8 cellular contexts compared by ENCODE assay signal in genomic region chr7:5596046-5596895, GRCh38. TPM values are rescaled to one million over a fixed set of nuclear protein-coding genes. Genes with fewer than 3 reads are reported as not detected.
DNase-seq lines count a peak whose midpoint lies in the region; ATAC-seq and TF ChIP-seq lines count a peak whose summit lies in the region.

No MANE protein-coding gene starts in this region.

- H3K9ac ChIP-seq in Loucy (ENCODE audit: low read depth, low read length, poor library complexity, severe bottlenecking), result peak overlapping the region; percentile 96

- H3K4me1 ChIP-seq in Loucy (ENCODE audit: insufficient read depth, low read length, poor library complexity, severe bottlenecking) (peaks cover 33% of the 10 kb centered on the region), ectodermal cell (ENCODE audit: control insufficient read depth, insufficient read depth, low read length) (peaks cover 45% of the 10 kb centered on the region), mesodermal cell (ENCODE audit: control insufficient read depth, insufficient read depth, low read length, poor library complexity, severe bottlenecking) (peaks cover 33% of the 10 kb centered on the region)

- H3K27me3 ChIP-seq in Loucy (ENCODE audit: insufficient read depth, low read length, poor library complexity, severe bottlenecking) (peaks cover 4% of the 10 kb centered on the region), ectodermal cell (ENCODE audit: control insufficient read depth, insufficient read depth, low read length, poor library complexity, severe bottlenecking) (peaks cover 13% of the 10 kb centered on the region)

- TF ChIP-seq CTCF in Loucy (conservative IDR thresholded peaks at IDR 0.05; ENCODE audit: low read length), result no peak

- H3K4me3 ChIP-seq in Loucy (ENCODE audit: low read length, poor library complexity, severe bottlenecking) (peak overlapping the region; percentile 81), ectodermal cell (ENCODE audit: insufficient read depth, low read depth, low read length) (peak overlapping the region; percentile 91), mesodermal cell (ENCODE audit: extremely low read depth, insufficient read depth, low read length, poor library complexity, severe bottlenecking) (peak overlapping the region; percentile 89)

- H3F3A ChIP-seq in Loucy (ENCODE audit: low read depth), result peaks cover 4% of the 10 kb centered on the region; the same call in 1 of the 2 replicates

- no peak for ATAC-seq in GM21576 (IDR thresholded peaks at IDR 0.05; ENCODE audit: unreplicated experiment)

- no peaks in the 10 kb centered on the region for H3K36me3 ChIP-seq in Loucy (ENCODE audit: insufficient read depth, low read length)
- H3K36me3 ChIP-seq in ectodermal cell (ENCODE audit: control insufficient read depth, insufficient read depth, low read length), result no peaks in the 10 kb centered on the region
- H3K36me3 ChIP-seq in mesodermal cell (ENCODE audit: control insufficient read depth, insufficient read depth, low read length), result peaks cover 61% of the 10 kb centered on the region

- H3K27ac ChIP-seq in ectodermal cell (ENCODE audit: insufficient read depth, low read depth, low read length, poor library complexity, severe bottlenecking) (no peak overlapping the region), mesodermal cell (ENCODE audit: low read depth, low read length, severe bottlenecking) (peak overlapping the region; percentile 86)

- DNase-seq in ELF-1 (ENCODE audit: low read depth, low spot score), result peak; percentile 71
- DNase-seq in activated CD4-positive, alpha-beta T cell treated with anti-CD3 and anti-CD28 coated beads, Interleukin-2, amount 50 U/mL, for 4 hours, result peak; percentile 59 to 69
- DNase-seq in stimulated activated CD8-positive, alpha-beta memory T cell treated with anti-CD3 and anti-CD28 coated beads, Interleukin-2, amount 100 ng/mL, for 48 hours (ENCODE audit: low read depth in 2 of 2), result peak; percentile 71 to 76
- DNase-seq in NCI-H2081 (lab: John Stamatoyannopoulos, UW), result no peak

- H4K20me1 ChIP-seq in Loucy (ENCODE audit: insufficient read depth, low read length, poor library complexity, severe bottlenecking), result peaks cover 49% of the 10 kb centered on the region

- H3K9me2 ChIP-seq in Loucy (replicated peaks; ENCODE audit: low read depth, low read length), result no peaks in the 10 kb centered on the region

- H3K79me2 ChIP-seq in Loucy (ENCODE audit: insufficient read depth, low read length), result peaks cover 86% of the 10 kb centered on the region

- WGBS in ectodermal cell, 2 experiments, result 23 to 24% methylated on average over 24 of the region's 24 CpGs
- 19 to 24% methylated on average over 18 to 19 of the region's 24 CpGs for WGBS in mesodermal cell (ENCODE audit: insufficient coverage in 2 of 2), 2 experiments

- H2AFZ ChIP-seq in Loucy (ENCODE audit: low read length), result no peak overlapping the region

- H3K9me3 ChIP-seq in Loucy (ENCODE audit: insufficient read depth, low read depth, low read length), result no peaks in the 10 kb centered on the region
- H3K9me3 ChIP-seq in ectodermal cell (ENCODE audit: control insufficient read depth, low read length), result no peaks in the 10 kb centered on the region
- no peaks in the 10 kb centered on the region for H3K9me3 ChIP-seq in mesodermal cell (ENCODE audit: control insufficient read depth, low read length)

- H3K4me2 ChIP-seq in Loucy (ENCODE audit: low read depth, low read length, poor library complexity, severe bottlenecking), result peak overlapping the region; percentile 90

RNA-seq across cellular contexts. Expression of gene FSCN1, which starts 3.7 kb away (rescaled TPM):
- 319 TPM for polyA plus RNA-seq in ectodermal cell (2013, experiment 1 of 4)
- 320 TPM for polyA plus RNA-seq in ectodermal cell (2013, experiment 2 of 4)
- polyA plus RNA-seq in ectodermal cell (2013, experiment 3 of 4), result 236 TPM
- polyA plus RNA-seq in ectodermal cell (2013, experiment 4 of 4), result 242 TPM
- 711 TPM for polyA plus RNA-seq in mesodermal cell (2013, experiment 1 of 2)
- polyA plus RNA-seq in mesodermal cell (2013, experiment 2 of 2), result 587 TPM

Comparison
In these comparisons a context has a peak if more than half of its experiments do, and no peak if none do; other contexts are left out.
1. DNase-seq: peak in ELF-1 (single experiment), activated CD4-positive, alpha-beta T cell treated with anti-CD3 and anti-CD28 coated beads, Interleukin-2, amount 50 U/mL, for 4 hours (2 of 2) and stimulated activated CD8-positive, alpha-beta memory T cell treated with anti-CD3 and anti-CD28 coated beads, Interleukin-2, amount 100 ng/mL, for 48 hours (2 of 2); none in NCI-H2081 (0 of 2).
2. Peak in every context shown above with its lines, with median percentiles within 50 percentile points of each other: H3K4me3 ChIP-seq.